8 cellular contexts compared by ENCODE assay signal in genomic region chrX:13078739-13079444, GRCh38. TPM values are rescaled to one million over a fixed set of nuclear protein-coding genes. Genes with fewer than 3 reads are reported as not detected.
DNase-seq lines count a peak whose midpoint lies in the region; ATAC-seq and TF ChIP-seq lines count a peak whose summit lies in the region.

No MANE protein-coding gene starts in this region.

- H3K9me3 ChIP-seq in suprapubic skin = no peaks in the 10 kb centered on the region

- CTCF ChIA-PET in AG04449 (lab: Yijun Ruan, JAX) = no interaction called here

- TF ChIP-seq CTCF in AG04449 (IDR thresholded peaks at IDR 0.05; ENCODE audit: insufficient read depth, low read length, missing control alignments) (no peak), suprapubic skin (IDR thresholded peaks at IDR 0.05) (no peak)

- H3K27me3 ChIP-seq in H7 (ENCODE audit: control insufficient read depth, insufficient read depth, low read length) (no peaks in the 10 kb centered on the region), layer of hippocampus (ENCODE audit: control insufficient read depth, insufficient read depth, low read length) (no peaks in the 10 kb centered on the region), suprapubic skin (no peaks in the 10 kb centered on the region)

- H3K27me3 Mint-ChIP-seq in activated naive CD8-positive, alpha-beta T cell treated with anti-CD3 and anti-CD28 coated beads for 36 hours = no peaks in the 10 kb centered on the region

- H3K36me3 ChIP-seq in H7 (replicated peaks; ENCODE audit: control insufficient read depth, insufficient read depth, low read length) = no peaks in the 10 kb centered on the region
- H3K36me3 ChIP-seq in suprapubic skin = no peaks in the 10 kb centered on the region

- TF ChIP-seq EP300 in suprapubic skin (IDR thresholded peaks at IDR 0.05) = no peak

- no peaks in the 10 kb centered on the region for H3K9me3 Mint-ChIP-seq in activated naive CD8-positive, alpha-beta T cell treated with anti-CD3 and anti-CD28 coated beads for 36 hours

- H3K4me1 ChIP-seq in suprapubic skin = peaks cover 6% of the 10 kb centered on the region

- H3K27ac ChIP-seq in layer of hippocampus (ENCODE audit: low read depth, low read length) = peak overlapping the region; percentile 67
- peak overlapping the region; percentile 54 for H3K27ac ChIP-seq in suprapubic skin

- POLR2A ChIA-PET in AG04449 (lab: Yijun Ruan, JAX) = interaction anchor here (0.7 to 1.5 kb wide), 2 partner anchors 34 to 100 kb away, joined by 3 to 7 read pairs; no protein-coding TSS in a partner anchor

- peak overlapping the region; percentile 87 for H3K27ac Mint-ChIP-seq in activated naive CD8-positive, alpha-beta T cell treated with anti-CD3 and anti-CD28 coated beads for 36 hours

- peak overlapping the region; percentile 3 for H3K4me3 ChIP-seq in AG04449 (ENCODE audit: low read depth, low read length)
- no peak overlapping the region for H3K4me3 ChIP-seq in H7 (ENCODE audit: insufficient read depth, low read depth, low read length)
- peak overlapping the region; percentile 9 for H3K4me3 ChIP-seq in suprapubic skin

- DNase-seq in AG04449 (ENCODE audit: low read depth, low spot score) = peak; percentile 68
- peak; percentile 11 for DNase-seq in H7
- no peak for DNase-seq in activated naive CD8-positive, alpha-beta T cell treated with anti-CD3 and anti-CD28 coated beads for 36 hours
- DNase-seq in suprapubic skin (ENCODE audit: low spot score in 2 of 2) = no peak
- no peak for DNase-seq in activated gamma-delta T cell treated with Interleukin-2 at 50 U/mL for 16 hours
- DNase-seq in NCI-H1436 (lab: John Stamatoyannopoulos, UW) = no peak

- no peak for TF ChIP-seq POLR2A in suprapubic skin (IDR thresholded peaks at IDR 0.05)

- peaks cover 74% of the 10 kb centered on the region for H3K4me1 Mint-ChIP-seq in activated naive CD8-positive, alpha-beta T cell treated with anti-CD3 and anti-CD28 coated beads for 36 hours

- 61% methylated on average over 6 of the region's 10 CpGs for WGBS in suprapubic skin

- peaks cover 6% of the 10 kb centered on the region for H3K36me3 Mint-ChIP-seq in activated naive CD8-positive, alpha-beta T cell treated with anti-CD3 and anti-CD28 coated beads for 36 hours

- ATAC-seq in GM18520 (IDR thresholded peaks at IDR 0.05; ENCODE audit: unreplicated experiment) = no peak

- peak overlapping the region; percentile 16 for H3K4me3 Mint-ChIP-seq in activated naive CD8-positive, alpha-beta T cell treated with anti-CD3 and anti-CD28 coated beads for 36 hours

RNA-seq across cellular contexts. Expression of gene FAM9C, which starts 34.5 kb away (rescaled TPM):
- 0.07 and 0.18 TPM in 2 replicates for total RNA-seq in H7 (2014; rRNA removed; shearing (Covaris generic))
- total RNA-seq in activated naive CD8-positive, alpha-beta T cell treated with anti-CD3 and anti-CD28 coated beads for 36 hours = not detected
- total RNA-seq in suprapubic skin = not detected

Comparison
In these comparisons a context has a peak if more than half of its experiments do, and no peak if none do; other contexts are left out.
1. DNase-seq: peak in AG04449 (single experiment) and H7 (single experiment); none in activated naive CD8-positive, alpha-beta T cell treated with anti-CD3 and anti-CD28 coated beads for 36 hours (single experiment), suprapubic skin (0 of 2), activated gamma-delta T cell treated with Interleukin-2 at 50 U/mL for 16 hours (single experiment) and NCI-H1436 (single experiment).